ENCODE assay signal across 25 cellular contexts in genomic region chr9:113158446-113158845, GRCh38.
"Had no signal": no experiment of that assay in that cellular context is flagged by ENCODE, and none has a peak within 500 bp of the region (broad histone marks: within the 10 kb centered on the region; RNA-seq: fewer than 3 reads in every experiment).

No MANE protein-coding gene starts in this region.

- H3K36me3 ChIP-seq: ovary had no signal

- H3K9me3 ChIP-seq: adrenal gland, breast epithelium, colonic mucosa, esophagus squamous epithelium, gastrocnemius medialis, ovary, psoas muscle, right atrium auricular region, thoracic aorta, vagina had no signal

- H3K9me3 Mint-ChIP-seq: activated B cell treated with CpG ODN at 0.5 μM for 24 hours; activated CD8-positive, alpha-beta T cell treated with anti-CD3 and anti-CD28 coated beads for 36 hours; activated naive CD4-positive, alpha-beta T cell treated with anti-CD3 and anti-CD28 coated beads for 36 hours; activated T-cell treated with anti-CD3 and anti-CD28 coated beads, Interleukin-2, amount 50 U/mL, for 4 hours; central memory CD8-positive, alpha-beta T cell; endodermal cell; naive B cell; type B pancreatic cell had no signal

- H3K4me3 ChIP-seq: adrenal gland, breast epithelium, colonic mucosa, esophagus squamous epithelium, gastrocnemius medialis, ovary, psoas muscle, right atrium auricular region, SK-N-MC, thoracic aorta, vagina had no signal

- H3K4me1 ChIP-seq: colonic mucosa had no signal

- H3K27ac Mint-ChIP-seq: activated B cell treated with CpG ODN at 0.5 μM for 24 hours; activated CD8-positive, alpha-beta T cell treated with anti-CD3 and anti-CD28 coated beads for 36 hours; activated naive CD4-positive, alpha-beta T cell treated with anti-CD3 and anti-CD28 coated beads for 36 hours; endodermal cell; T-helper 17 cell; type B pancreatic cell had no signal

- ATAC-seq: activated CD4-positive, alpha-beta T cell treated with anti-CD3 and anti-CD28 coated beads for 36 hours; activated CD8-positive, alpha-beta T cell treated with anti-CD3 and anti-CD28 coated beads for 36 hours; activated T-cell treated with anti-CD3 and anti-CD28 coated beads, Interleukin-2, amount 50 U/mL, for 4 hours; gastrocnemius medialis; psoas muscle; T-helper 17 cell had no signal

- H3K27me3 Mint-ChIP-seq: activated B cell treated with CpG ODN at 0.5 μM for 24 hours; activated CD4-positive, alpha-beta T cell treated with anti-CD3 and anti-CD28 coated beads for 36 hours; activated CD8-positive, alpha-beta T cell treated with anti-CD3 and anti-CD28 coated beads for 36 hours; central memory CD8-positive, alpha-beta T cell; naive B cell; T-helper 17 cell; type B pancreatic cell had no signal

- H3K27me3 ChIP-seq: adrenal gland, breast epithelium, colonic mucosa, esophagus squamous epithelium, gastrocnemius medialis, ovary, right atrium auricular region, vagina had no signal

- H3K4me3 Mint-ChIP-seq: activated B cell treated with CpG ODN at 0.5 μM for 24 hours; activated CD4-positive, alpha-beta T cell treated with anti-CD3 and anti-CD28 coated beads for 36 hours; activated CD8-positive, alpha-beta T cell treated with anti-CD3 and anti-CD28 coated beads for 36 hours; activated naive CD4-positive, alpha-beta T cell treated with anti-CD3 and anti-CD28 coated beads for 36 hours; activated T-cell treated with anti-CD3 and anti-CD28 coated beads, Interleukin-2, amount 50 U/mL, for 4 hours; central memory CD8-positive, alpha-beta T cell; endodermal cell; naive B cell; T-helper 17 cell; type B pancreatic cell had no signal

- DNase-seq: activated B cell treated with CpG ODN at 0.5 μM for 24 hours; activated CD4-positive, alpha-beta T cell treated with anti-CD3 and anti-CD28 coated beads for 36 hours; activated CD8-positive, alpha-beta T cell treated with anti-CD3 and anti-CD28 coated beads for 36 hours; activated naive CD4-positive, alpha-beta T cell treated with anti-CD3 and anti-CD28 coated beads for 36 hours; activated T-cell treated with anti-CD3 and anti-CD28 coated beads, Interleukin-2, amount 50 U/mL, for 4 hours; adrenal gland; colonic mucosa; endodermal cell; esophagus squamous epithelium; gastrocnemius medialis; hypothalamus; mesendoderm; naive B cell; ovary; psoas muscle; stimulated activated CD4-positive, alpha-beta T cell treated with anti-CD3 and anti-CD28 coated beads, Interleukin-12 subunit alpha, Interleukin-12 subunit beta, amount 100 ng/mL, for 4 hours; SW 1271; T-helper 17 cell had no signal

- H3K27ac ChIP-seq: adrenal gland, breast epithelium, colonic mucosa, esophagus squamous epithelium, gastrocnemius medialis, ovary, psoas muscle, right atrium auricular region, SK-N-MC, thoracic aorta, vagina had no signal
